ENCODE assay signal across 16 cellular contexts in genomic region chr19:5085566-5085965, GRCh38.
DNase-seq lines count a peak whose midpoint lies in the region; ATAC-seq and TF ChIP-seq lines count a peak whose summit lies in the region.
"Had no signal": no experiment of that assay in that cellular context is flagged by ENCODE, and none has a peak within 500 bp of the region (broad histone marks: within the 10 kb centered on the region; RNA-seq: fewer than 3 reads in every experiment).

No MANE protein-coding gene starts in this region.

- no peak overlapping the region for H3K18ac ChIP-seq in H9 (ENCODE audit: insufficient read length, low read depth, low read length)

- H2BK15ac ChIP-seq in H9 (ENCODE audit: low read depth, low read length), result no peak overlapping the region

- no peak overlapping the region for H3K4ac ChIP-seq in H9 (ENCODE audit: low read depth, low read length)

- no peak overlapping the region for H3K4me2 ChIP-seq in H9 (ENCODE audit: insufficient read depth, insufficient read length, low read length)
- H3K4me2 ChIP-seq in neural progenitor cell, result no peak overlapping the region

- H3K56ac ChIP-seq in H9 (ENCODE audit: insufficient read length, low read depth, low read length), result no peak overlapping the region

- H3K36me3 ChIP-seq in A673 (ENCODE audit: insufficient read depth, low read length, poor library complexity, severe bottlenecking), result peaks cover 5% of the 10 kb centered on the region
- H3K36me3 ChIP-seq in neural progenitor cell, result no peaks in the 10 kb centered on the region
- H3K36me3 ChIP-seq in gastroesophageal sphincter, result peaks cover 0 to 81% of the 10 kb centered on the region in 2 donors
- H3K36me3 ChIP-seq: HAP-1 had no signal

- H2AK5ac ChIP-seq in H9 (ENCODE audit: insufficient read length, low read length), result no peak overlapping the region

- H2AFZ ChIP-seq in H9 (ENCODE audit: low read length) (no peak overlapping the region), neural progenitor cell (replicated peaks) (no peak overlapping the region)

- BruUV-seq in A673 (replicated peaks; lab: Mats Ljungman, UMichigan), result no TSS peak

- POLR2A ChIA-PET in A673 (lab: Charles Lee; ENCODE audit: low non-redundant PET) (no interaction called here), WTC11 (lab: Charles Lee) (no interaction called here)

- H3K4me1 Mint-ChIP-seq in H9 (peaks cover 0 to 29% of the 10 kb centered on the region in 2 experiments; a peak in 2 of 4 replicates), WTC11 (no peaks in the 10 kb centered on the region), neural progenitor cell (peaks cover 45% of the 10 kb centered on the region)
- H3K4me1 Mint-ChIP-seq in stimulated activated effector memory CD8-positive, alpha-beta T cell treated with anti-CD3 and anti-CD28 coated beads, Interleukin-12 subunit alpha, Interleukin-12 subunit beta, amount 100 ng/mL, for 72 hours, result no peaks in the 10 kb centered on the region

- H3K79me1 ChIP-seq in H9 (ENCODE audit: insufficient read depth, low read depth, low read length, poor library complexity, severe bottlenecking), result no peaks in the 10 kb centered on the region

- no peaks in the 10 kb centered on the region for H4K20me1 ChIP-seq in H9 (ENCODE audit: control insufficient read depth, insufficient read depth, insufficient read length)
- peaks cover 39% of the 10 kb centered on the region for H4K20me1 ChIP-seq in neural progenitor cell (ENCODE audit: low read depth)

- no peaks in the 10 kb centered on the region for H3K27me3 Mint-ChIP-seq in H9 (ENCODE audit: low read depth)
- no peaks in the 10 kb centered on the region for H3K27me3 Mint-ChIP-seq in WTC11 (ENCODE audit: low read depth)
- H3K27me3 Mint-ChIP-seq in neural progenitor cell (ENCODE audit: insufficient read depth, low read depth), result peaks cover 3% of the 10 kb centered on the region
- H3K27me3 Mint-ChIP-seq: CD4-positive, alpha-beta T cell had no signal

- no peak overlapping the region for H2BK5ac ChIP-seq in H9 (ENCODE audit: insufficient read length, low read length)

- H3K14ac ChIP-seq in H9 (ENCODE audit: insufficient read depth, low read length), result no peak overlapping the region

- no peak for TF ChIP-seq EP300 in gastroesophageal sphincter (IDR thresholded peaks at IDR 0.05)

- H3K27ac Mint-ChIP-seq in H9 (peak overlapping the region in 2 of 3 experiments; percentile 39 to 94; a peak in 2 of 7 replicates), WTC11 (peak overlapping the region; percentile 75), neural progenitor cell (no peak overlapping the region)
- no peak overlapping the region for H3K27ac Mint-ChIP-seq in stimulated activated effector memory CD8-positive, alpha-beta T cell treated with anti-CD3 and anti-CD28 coated beads, Interleukin-12 subunit alpha, Interleukin-12 subunit beta, amount 100 ng/mL, for 72 hours
- H3K27ac Mint-ChIP-seq: CD4-positive, alpha-beta T cell had no signal

- no CpG with 5 or more reads among the region's 20 CpGs for WGBS in H9 (ENCODE audit: extremely low coverage, insufficient read length, low lambda C conversion rate)
- WGBS in gastroesophageal sphincter (ENCODE audit: low coverage in 1 of 2), 2 donors, result no CpG with 5 or more reads among the region's 20 CpGs

- peaks cover 0 to 28% (median 27%) of the 10 kb centered on the region in 3 experiments; a peak in 4 of 7 replicates for H3K36me3 Mint-ChIP-seq in H9 (ENCODE audit: insufficient read depth in 1 of 3, low read depth in 3 of 3)
- H3K36me3 Mint-ChIP-seq in WTC11, result peaks cover 20% of the 10 kb centered on the region
- peaks cover 16% of the 10 kb centered on the region for H3K36me3 Mint-ChIP-seq in neural progenitor cell
- H3K36me3 Mint-ChIP-seq in stimulated activated effector memory CD8-positive, alpha-beta T cell treated with anti-CD3 and anti-CD28 coated beads, Interleukin-12 subunit alpha, Interleukin-12 subunit beta, amount 100 ng/mL, for 72 hours, result peaks cover 33% of the 10 kb centered on the region

- no peak overlapping the region for H4K5ac ChIP-seq in H9 (ENCODE audit: insufficient read length, low read depth, low read length)

- no peaks in the 10 kb centered on the region for H3K23me2 ChIP-seq in H9 (ENCODE audit: insufficient read length, low read depth, low read length, poor library complexity, severe bottlenecking)

- ATAC-seq in WTC11, result no peak
- ATAC-seq in stimulated activated effector memory CD8-positive, alpha-beta T cell treated with anti-CD3 and anti-CD28 coated beads, Interleukin-12 subunit alpha, Interleukin-12 subunit beta, amount 100 ng/mL, for 72 hours, result no peak
- ATAC-seq in gastroesophageal sphincter, result no peak
- ATAC-seq: K562 had no signal

- H3K9ac ChIP-seq in H9 (ENCODE audit: extremely low read depth, insufficient read length, low read length), result no peak overlapping the region
- H3K9ac ChIP-seq in neural progenitor cell, result no peak overlapping the region

- TF ChIP-seq CTCF in A673 (conservative IDR thresholded peaks at IDR 0.05; ENCODE audit: low read depth, low read length) (no peak), H9 (conservative IDR thresholded peaks at IDR 0.05) (no peak), WTC11 (IDR thresholded peaks at IDR 0.05) (no peak), neural progenitor cell (IDR thresholded peaks at IDR 0.05) (no peak), gastroesophageal sphincter (IDR thresholded peaks at IDR 0.05) (no peak)

- H3K4me1 ChIP-seq in A673 (ENCODE audit: insufficient read depth, low read length, poor library complexity, severe bottlenecking) (peaks cover 15% of the 10 kb centered on the region), H9 (ENCODE audit: insufficient read depth, low read length) (no peaks in the 10 kb centered on the region), neural progenitor cell (peaks cover 12% of the 10 kb centered on the region), gastroesophageal sphincter (peaks cover 0 to 19% (median under 1%) of the 10 kb centered on the region in 3 donors)
- H3K4me1 ChIP-seq: HAP-1 had no signal

- CTCF ChIA-PET in A673 (lab: Charles Lee) (no interaction called here), WTC11 (lab: Charles Lee) (interaction anchor here (0.9 to 4.3 kb wide), 15 partner anchors 10 to 68 kb away, joined by 3 to 65 read pairs (median 13); no protein-coding TSS in a partner anchor)

- no peak overlapping the region for H4K8ac ChIP-seq in H9 (replicated peaks; ENCODE audit: insufficient read length, low read depth, low read length)

- no peak for TF ChIP-seq POLR2A in gastroesophageal sphincter (IDR thresholded peaks at IDR 0.05)

- H2BK12ac ChIP-seq in H9 (ENCODE audit: insufficient read length, low read depth, low read length), result no peak overlapping the region

- H3K4me3 ChIP-seq in A673 (ENCODE audit: low read depth, low read length, poor library complexity, severe bottlenecking) (no peak overlapping the region), neural progenitor cell (no peak overlapping the region), gastroesophageal sphincter (no peak overlapping the region)
- H3K4me3 ChIP-seq: HAP-1, K562 had no signal

- no peak overlapping the region for H3K4me3 Mint-ChIP-seq in H9
- H3K4me3 Mint-ChIP-seq in WTC11, result no peak overlapping the region
- no peak overlapping the region for H3K4me3 Mint-ChIP-seq in neural progenitor cell
- no peak overlapping the region for H3K4me3 Mint-ChIP-seq in stimulated activated effector memory CD8-positive, alpha-beta T cell treated with anti-CD3 and anti-CD28 coated beads, Interleukin-12 subunit alpha, Interleukin-12 subunit beta, amount 100 ng/mL, for 72 hours
- H3K4me3 Mint-ChIP-seq: CD4-positive, alpha-beta T cell had no signal

- intact Hi-C loops in A673 (cut with micrococcal nuclease; ENCODE audit: unreplicated experiment), result no loop called here

- no peak overlapping the region for H4K91ac ChIP-seq in H9 (ENCODE audit: insufficient read length, low read depth, low read length)

- no peak overlapping the region for H3T11ph ChIP-seq in H9 (ENCODE audit: low read length)

- H3F3A ChIP-seq in neural progenitor cell (ENCODE audit: low read depth), result peaks cover 31% of the 10 kb centered on the region

- DNase-seq in A673 (ENCODE audit: low spot score) (no peak), H9 (no peak), WTC11 (ENCODE audit: low spot score) (no peak), neural progenitor cell (ENCODE audit: low spot score) (no peak), COR-L47 (lab: John Stamatoyannopoulos, UW) (no peak)
- DNase-seq in stimulated activated effector memory CD8-positive, alpha-beta T cell treated with anti-CD3 and anti-CD28 coated beads, Interleukin-12 subunit alpha, Interleukin-12 subunit beta, amount 100 ng/mL, for 72 hours (ENCODE audit: low spot score in 2 of 2), result no peak
- DNase-seq: AML-193; CD4-positive, alpha-beta T cell; DMS79 treated with DMSO at 0.1 percent for 48 hours; GF-D8; GOT3; IMR-90 had no signal

- H2BK20ac ChIP-seq in H9 (ENCODE audit: low read depth, low read length, poor library complexity, severe bottlenecking), result no peak overlapping the region

- no peaks in the 10 kb centered on the region for H3K9me3 ChIP-seq in A673 (ENCODE audit: low read depth, low read length, poor library complexity, severe bottlenecking)
- H3K9me3 ChIP-seq in H9 (ENCODE audit: control insufficient read depth, low read depth, low read length), result no peaks in the 10 kb centered on the region
- no peaks in the 10 kb centered on the region for H3K9me3 ChIP-seq in neural progenitor cell (ENCODE audit: low read depth)
- no peaks in the 10 kb centered on the region for H3K9me3 ChIP-seq in gastroesophageal sphincter
- H3K9me3 ChIP-seq: HAP-1 had no signal

- no peak overlapping the region for H3K23ac ChIP-seq in H9 (ENCODE audit: insufficient read length, low read depth, low read length)

- H3K27me3 ChIP-seq in A673 (replicated peaks; ENCODE audit: insufficient read depth, low read depth, low read length, poor library complexity), result no peaks in the 10 kb centered on the region
- H3K27me3 ChIP-seq in H9 (ENCODE audit: insufficient read depth, low read length), result no peaks in the 10 kb centered on the region
- no peaks in the 10 kb centered on the region for H3K27me3 ChIP-seq in neural progenitor cell
- no peaks in the 10 kb centered on the region for H3K27me3 ChIP-seq in gastroesophageal sphincter

- H2BK120ac ChIP-seq in H9 (ENCODE audit: low read depth, low read length, poor library complexity, severe bottlenecking), result no peak overlapping the region

- H3K79me2 ChIP-seq in H9 (ENCODE audit: insufficient read depth, low read length), result no peaks in the 10 kb centered on the region
- H3K79me2 ChIP-seq in neural progenitor cell (ENCODE audit: low read depth), result no peaks in the 10 kb centered on the region

- H3K9me3 Mint-ChIP-seq in H9, result no peaks in the 10 kb centered on the region; a peak in 1 of 5 replicates
- H3K9me3 Mint-ChIP-seq in WTC11, result no peaks in the 10 kb centered on the region
- no peaks in the 10 kb centered on the region for H3K9me3 Mint-ChIP-seq in neural progenitor cell
- H3K9me3 Mint-ChIP-seq in stimulated activated effector memory CD8-positive, alpha-beta T cell treated with anti-CD3 and anti-CD28 coated beads, Interleukin-12 subunit alpha, Interleukin-12 subunit beta, amount 100 ng/mL, for 72 hours, result no peaks in the 10 kb centered on the region
- H3K9me3 Mint-ChIP-seq: CD4-positive, alpha-beta T cell had no signal

- H3K27ac ChIP-seq in A673 (ENCODE audit: low read depth, low read length, poor library complexity, severe bottlenecking), result peak overlapping the region; percentile 64
- H3K27ac ChIP-seq in H9 (ENCODE audit: insufficient read length, low read depth, low read length), result no peak overlapping the region
- H3K27ac ChIP-seq in neural progenitor cell, result peak overlapping the region; percentile 70
- H3K27ac ChIP-seq in gastroesophageal sphincter, result no peak overlapping the region
- H3K27ac ChIP-seq: C4-2B had no signal

Comparison
In these comparisons a context has a peak if more than half of its experiments do, and no peak if none do; other contexts are left out.
1. H3K27ac ChIP-seq: peak in A673 (single experiment) and neural progenitor cell (single experiment); none in H9 (single experiment) and gastroesophageal sphincter (0 of 4).
2. H3K27ac Mint-ChIP-seq: peak in H9 (2 of 3) and WTC11 (single experiment); none in neural progenitor cell (single experiment) and stimulated activated effector memory CD8-positive, alpha-beta T cell treated with anti-CD3 and anti-CD28 coated beads, Interleukin-12 subunit alpha, Interleukin-12 subunit beta, amount 100 ng/mL, for 72 hours (single experiment).